Comparison of ENCODE assay signal across 8 cellular contexts in genomic region chr12:31324845-31325523, GRCh38. TPM values are rescaled to one million over a fixed set of nuclear protein-coding genes. Genes with fewer than 3 reads are reported as not detected.
A peak's percentile ranks its signal among the peaks of the same experiment; 100 is the strongest.
DNase-seq lines count a peak whose midpoint lies in the region; ATAC-seq, FAIRE-seq and TF ChIP-seq lines count a peak whose summit lies in the region.

No MANE protein-coding gene starts in this region.

- TF ChIP-seq CTCF in GM13977 (IDR thresholded peaks at IDR 0.05; ENCODE audit: extremely low read depth, insufficient read depth, missing control alignments) (no peak), RWPE2 (IDR thresholded peaks at IDR 0.05; ENCODE audit: poor library complexity, severe bottlenecking) (no peak), glutamatergic neuron (IDR thresholded peaks at IDR 0.05; ENCODE audit: partially characterized antibody, unreplicated experiment) (no peak), pancreas (IDR thresholded peaks at IDR 0.05) (no peak), type B pancreatic cell (conservative IDR thresholded peaks at IDR 0.05) (no peak)

- H3K4me3 Mint-ChIP-seq in activated naive CD4-positive, alpha-beta T cell treated with anti-CD3 and anti-CD28 coated beads for 36 hours = peak overlapping the region; percentile 96
- H3K4me3 Mint-ChIP-seq in glutamatergic neuron (ENCODE audit: unreplicated experiment) = peak overlapping the region; percentile 99
- H3K4me3 Mint-ChIP-seq in type B pancreatic cell = peak overlapping the region; percentile 96

- no peak for FAIRE-seq in pancreas (lab: Jason Lieb, UNC)

- in situ Hi-C loops in GM13977 (cut with MboI; ENCODE audit: low pct_unique_long_range_greater_than_20kb, low sequenced_read_pairs, unreplicated experiment) = no loop called here

- no peaks in the 10 kb centered on the region for H3K27me3 ChIP-seq in RWPE2 (ENCODE audit: insufficient read depth, poor library complexity, severe bottlenecking)
- H3K27me3 ChIP-seq in pancreas = no peaks in the 10 kb centered on the region

- H3K27me3 Mint-ChIP-seq in activated naive CD4-positive, alpha-beta T cell treated with anti-CD3 and anti-CD28 coated beads for 36 hours (ENCODE audit: low read depth) = no peaks in the 10 kb centered on the region
- H3K27me3 Mint-ChIP-seq in glutamatergic neuron (ENCODE audit: unreplicated experiment) (peaks cover 10% of the 10 kb centered on the region), type B pancreatic cell (peaks cover 7% of the 10 kb centered on the region)

- H3K4me1 ChIP-seq in RWPE2 (ENCODE audit: insufficient read depth, poor library complexity, severe bottlenecking) (peaks cover 19% of the 10 kb centered on the region), pancreas (peaks cover 0 to 28% (median 22%) of the 10 kb centered on the region in 3 donors)

- H3K27ac ChIP-seq in RWPE2 (ENCODE audit: poor library complexity, severe bottlenecking) (peak overlapping the region; percentile 67), pancreas (peak overlapping the region; percentile 84 to 98 (median 96))

- H3K4me1 Mint-ChIP-seq in activated naive CD4-positive, alpha-beta T cell treated with anti-CD3 and anti-CD28 coated beads for 36 hours (ENCODE audit: low read depth) = peaks cover 30% of the 10 kb centered on the region
- H3K4me1 Mint-ChIP-seq in glutamatergic neuron (ENCODE audit: low read depth, unreplicated experiment) (peaks cover 25% of the 10 kb centered on the region), type B pancreatic cell (ENCODE audit: unreplicated experiment) (peaks cover 24% of the 10 kb centered on the region)

- peaks cover 23% of the 10 kb centered on the region for H3K36me3 Mint-ChIP-seq in activated naive CD4-positive, alpha-beta T cell treated with anti-CD3 and anti-CD28 coated beads for 36 hours (ENCODE audit: low read depth)
- H3K36me3 Mint-ChIP-seq in glutamatergic neuron (ENCODE audit: unreplicated experiment) (no peaks in the 10 kb centered on the region), type B pancreatic cell (peaks cover 17% of the 10 kb centered on the region)

- H3K4me3 ChIP-seq in RWPE2 (ENCODE audit: severe bottlenecking) (peak overlapping the region; percentile 60), pancreas (peak overlapping the region; percentile 68 to 87 (median 78))

- CTCF ChIA-PET in activated naive CD4-positive, alpha-beta T cell treated with anti-CD3 and anti-CD28 coated beads for 36 hours (lab: Charles Lee) = no interaction called here

- 0% methylated on average over 69 of the region's 69 CpGs for WGBS in pancreas, 2 donors

- DNase-seq in GM13977 (ENCODE audit: low spot score) = peak; percentile 52
- peak; percentile 54 for DNase-seq in RWPE2 (ENCODE audit: low spot score)
- DNase-seq in activated naive CD4-positive, alpha-beta T cell treated with anti-CD3 and anti-CD28 coated beads for 36 hours = peak; percentile 46
- DNase-seq in glutamatergic neuron = peak; percentile 48
- peak; percentile 44 to 84 (median 62) for DNase-seq in pancreas
- peak; percentile 73 for DNase-seq in type B pancreatic cell (ENCODE audit: extremely low spot score, unreplicated experiment)
- no peak for DNase-seq in NCI-H187 treated with DMSO at 0.1 percent for 48 hours (lab: John Stamatoyannopoulos, UW)

- no peaks in the 10 kb centered on the region for H3K9me3 ChIP-seq in RWPE2 (ENCODE audit: severe bottlenecking)
- H3K9me3 ChIP-seq in pancreas = no peaks in the 10 kb centered on the region

- peak overlapping the region; percentile 99 for H3K27ac Mint-ChIP-seq in activated naive CD4-positive, alpha-beta T cell treated with anti-CD3 and anti-CD28 coated beads for 36 hours
- peak overlapping the region; percentile 90 for H3K27ac Mint-ChIP-seq in glutamatergic neuron (ENCODE audit: unreplicated experiment)
- H3K27ac Mint-ChIP-seq in type B pancreatic cell = peak overlapping the region; percentile 98

- intact Hi-C loops in activated naive CD4-positive, alpha-beta T cell treated with anti-CD3 and anti-CD28 coated beads for 36 hours (cut with micrococcal nuclease) = loop anchor here (5.0 to 10.0 kb wide), 7 partner anchors 628 to 1943 kb away; partner anchors contain the start of genes BICD1, DNM1L, ERGIC2 and IPO8
- intact Hi-C loops in pancreas (cut with DNase I) = no loop called here

- H3K36me3 ChIP-seq in RWPE2 (ENCODE audit: low read depth) (no peaks in the 10 kb centered on the region), pancreas (no peaks in the 10 kb centered on the region)

- peak; percentile 4 for ATAC-seq in HG03521 (IDR thresholded peaks at IDR 0.05; ENCODE audit: unreplicated experiment)
- ATAC-seq in RWPE2 (ENCODE audit: low read depth) = peak; percentile 19; the same call in 2 of the 3 replicates
- peak; percentile 30 to 52 (median 46) for ATAC-seq in pancreas

- H3K9me3 Mint-ChIP-seq in activated naive CD4-positive, alpha-beta T cell treated with anti-CD3 and anti-CD28 coated beads for 36 hours = no peaks in the 10 kb centered on the region
- H3K9me3 Mint-ChIP-seq in glutamatergic neuron (ENCODE audit: unreplicated experiment) = peaks cover 15% of the 10 kb centered on the region
- H3K9me3 Mint-ChIP-seq in type B pancreatic cell = no peaks in the 10 kb centered on the region

RNA-seq across cellular contexts. Expression of gene SINHCAF, which starts 1.0 kb away (rescaled TPM):
- total RNA-seq in activated naive CD4-positive, alpha-beta T cell treated with anti-CD3 and anti-CD28 coated beads for 36 hours = 100 to 1,000 TPM; 158 to 169 TPM
- 149 TPM for total RNA-seq in glutamatergic neuron (ENCODE audit: unreplicated experiment)
- 10 to 100 TPM; 16.5 to 43.1 (median 27.0) TPM for total RNA-seq in pancreas
- polyA plus RNA-seq in pancreas = 10 to 100 TPM in 1 of 2 donors, 1 to 10 TPM in 1; 9.0 to 22.7 TPM
- 154 and 285 TPM in 2 replicates for total RNA-seq in type B pancreatic cell (ENCODE audit: low replicate concordance)
